Comparison of ENCODE assay signal across 28 cellular contexts in the genomic region with DNA sequence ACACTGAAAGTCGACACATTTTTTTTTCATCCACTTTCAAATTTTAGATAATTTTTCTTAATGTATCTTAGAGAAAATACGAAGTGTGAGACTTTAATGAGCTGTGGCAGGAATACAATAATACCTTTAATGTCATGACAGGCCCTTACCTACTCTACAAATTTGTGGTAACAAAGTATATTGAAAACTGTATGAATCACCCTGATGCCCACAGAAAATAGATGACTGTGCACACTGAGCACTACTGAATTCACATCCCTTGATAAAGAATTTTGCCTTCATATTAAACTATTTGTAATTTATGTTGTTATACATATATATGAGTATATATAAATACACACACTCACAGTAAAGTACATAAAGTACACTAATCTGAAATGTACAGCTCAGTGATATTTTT. TPM values are rescaled to one million over a fixed set of nuclear protein-coding genes. Genes with fewer than 3 reads are reported as not detected.
"Had no signal": no experiment of that assay in that cellular context is flagged by ENCODE, and none has a peak within 500 bp of the region (broad histone marks: within the 10 kb centered on the region; RNA-seq: fewer than 3 reads in every experiment).

No MANE protein-coding gene starts in this region.

- H3K4me1 Mint-ChIP-seq: naive thymus-derived CD8-positive, alpha-beta T cell; stimulated activated naive CD8-positive, alpha-beta T cell treated with anti-CD3 and anti-CD28 coated beads, Interleukin-15, amount 100 ng/mL, for 72 hours had no signal

- H3K4me1 ChIP-seq: esophagus squamous epithelium, gastroesophageal sphincter, psoas muscle, spleen, testis, transverse colon had no signal

- H3K27ac ChIP-seq: dorsolateral prefrontal cortex, esophagus squamous epithelium, gastroesophageal sphincter, hepatocyte, neutrophil, psoas muscle, spleen, testis, transverse colon had no signal

- H3K9me3 ChIP-seq: esophagus squamous epithelium, neutrophil, psoas muscle, testis, transverse colon had no signal

- H3K27ac Mint-ChIP-seq: naive thymus-derived CD8-positive, alpha-beta T cell; stimulated activated naive B cell treated with anti-CD40 and anti-IgM and Interleukin-4, amounts not matched to agents 10 μg/mL and 1 μg/mL and 100 μg/mL, for 72 hours; stimulated activated naive CD8-positive, alpha-beta T cell treated with anti-CD3 and anti-CD28 coated beads, Interleukin-15, amount 100 ng/mL, for 72 hours had no signal

- ATAC-seq: gastroesophageal sphincter; naive thymus-derived CD8-positive, alpha-beta T cell; psoas muscle; sciatic nerve; stimulated activated naive B cell treated with anti-CD40 and anti-IgM and Interleukin-4, amounts not matched to agents 10 μg/mL and 1 μg/mL and 100 μg/mL, for 72 hours; stimulated activated naive CD8-positive, alpha-beta T cell treated with anti-CD3 and anti-CD28 coated beads, Interleukin-15, amount 100 ng/mL, for 72 hours had no signal

- H3K4me3 ChIP-seq: dorsolateral prefrontal cortex, esophagus squamous epithelium, gastroesophageal sphincter, hepatocyte, psoas muscle, spleen, testis, transverse colon had no signal

- H3K9me3 Mint-ChIP-seq: stimulated activated naive CD8-positive, alpha-beta T cell treated with anti-CD3 and anti-CD28 coated beads, Interleukin-15, amount 100 ng/mL, for 72 hours had no signal

- H3K79me2 ChIP-seq: hepatocyte had no signal

- DNase-seq: cortex of kidney; dorsolateral prefrontal cortex; effector CD8-positive, alpha-beta T cell; esophagus squamous epithelium; foreskin fibroblast; kidney; naive thymus-derived CD8-positive, alpha-beta T cell; psoas muscle; spleen; stimulated activated CD4-positive, alpha-beta T cell treated with anti-CD3 and anti-CD28 coated beads, Interleukin-15, amount 100 ng/mL, for 24 hours; stimulated activated CD4-positive, alpha-beta T cell treated with anti-CD3 and anti-CD28 coated beads, Interleukin-1b, Interleukin-23, amount 100 ng/mL, for 48 hours; stimulated activated CD4-positive, alpha-beta T cell treated with anti-CD3 and anti-CD28 coated beads, Interleukin-4, amount 100 ng/mL, for 24 hours; stimulated activated naive B cell treated with anti-CD40 and anti-IgM and Interleukin-4, amounts not matched to agents 10 μg/mL and 1 μg/mL and 100 μg/mL, for 72 hours; stimulated activated naive CD8-positive, alpha-beta T cell treated with anti-CD3 and anti-CD28 coated beads, Interleukin-15, amount 100 ng/mL, for 72 hours; testis; transverse colon had no signal

- H3K36me3 Mint-ChIP-seq: naive thymus-derived CD8-positive, alpha-beta T cell; stimulated activated naive B cell treated with anti-CD40 and anti-IgM and Interleukin-4, amounts not matched to agents 10 μg/mL and 1 μg/mL and 100 μg/mL, for 72 hours had no signal

- H3K4me3 Mint-ChIP-seq: naive thymus-derived CD8-positive, alpha-beta T cell; stimulated activated naive B cell treated with anti-CD40 and anti-IgM and Interleukin-4, amounts not matched to agents 10 μg/mL and 1 μg/mL and 100 μg/mL, for 72 hours; stimulated activated naive CD8-positive, alpha-beta T cell treated with anti-CD3 and anti-CD28 coated beads, Interleukin-15, amount 100 ng/mL, for 72 hours had no signal

- H3K27me3 Mint-ChIP-seq: naive thymus-derived CD8-positive, alpha-beta T cell; stimulated activated naive B cell treated with anti-CD40 and anti-IgM and Interleukin-4, amounts not matched to agents 10 μg/mL and 1 μg/mL and 100 μg/mL, for 72 hours had no signal

- H2AFZ ChIP-seq: hepatocyte had no signal

- H3K36me3 ChIP-seq: esophagus squamous epithelium, gastroesophageal sphincter, neutrophil, spleen, transverse colon had no signal

- H3K27me3 ChIP-seq: dorsolateral prefrontal cortex, esophagus squamous epithelium, hepatocyte, neutrophil, spleen, testis, transverse colon had no signal

- H3K4me2 ChIP-seq: hepatocyte had no signal

RNA-seq across cellular contexts. Expression of a gene that starts 51.7 kb away (rescaled TPM):
- total RNA-seq: dorsolateral prefrontal cortex; epithelial cell of proximal tubule; esophagus squamous epithelium; gastroesophageal sphincter; kidney; lung microvascular endothelial cell; mesenteric fat pad; mononuclear cell; naive thymus-derived CD8-positive, alpha-beta T cell; osteoblast; psoas muscle; sciatic nerve; skeletal muscle tissue; transverse colon; urinary bladder had no signal
- polyA plus RNA-seq: naive thymus-derived CD8-positive, alpha-beta T cell; neural cell; psoas muscle; spleen; urinary bladder had no signal
